ENCODE assay signal across 1 cellular context in genomic region chr16:75112281-75113045, GRCh38.
TF ChIP-seq lines count a peak whose summit lies in the region.

No MANE protein-coding gene starts in this region.

TF ChIP-seq in HepG2, 621 proteins besides CTCF, POLR2A, EP300 and RAD21 (continued from another document):
- TF ChIP-seq NRL (CRISPR knock-in tag; IDR thresholded peaks at IDR 0.05; ENCODE audit: borderline replicate concordance), result 0 out of 2 replicates have a peak, but pooled peaks have one; percentile 22
- 0 out of 2 replicates have a peak, but pooled peaks have one; percentile 12 for TF ChIP-seq ZNF160 (CRISPR knock-in tag; IDR thresholded peaks at IDR 0.05)
- TF ChIP-seq ZFP36L1 (CRISPR knock-in tag; IDR thresholded peaks at IDR 0.05), result no peak
- TF ChIP-seq, protein P1, sequence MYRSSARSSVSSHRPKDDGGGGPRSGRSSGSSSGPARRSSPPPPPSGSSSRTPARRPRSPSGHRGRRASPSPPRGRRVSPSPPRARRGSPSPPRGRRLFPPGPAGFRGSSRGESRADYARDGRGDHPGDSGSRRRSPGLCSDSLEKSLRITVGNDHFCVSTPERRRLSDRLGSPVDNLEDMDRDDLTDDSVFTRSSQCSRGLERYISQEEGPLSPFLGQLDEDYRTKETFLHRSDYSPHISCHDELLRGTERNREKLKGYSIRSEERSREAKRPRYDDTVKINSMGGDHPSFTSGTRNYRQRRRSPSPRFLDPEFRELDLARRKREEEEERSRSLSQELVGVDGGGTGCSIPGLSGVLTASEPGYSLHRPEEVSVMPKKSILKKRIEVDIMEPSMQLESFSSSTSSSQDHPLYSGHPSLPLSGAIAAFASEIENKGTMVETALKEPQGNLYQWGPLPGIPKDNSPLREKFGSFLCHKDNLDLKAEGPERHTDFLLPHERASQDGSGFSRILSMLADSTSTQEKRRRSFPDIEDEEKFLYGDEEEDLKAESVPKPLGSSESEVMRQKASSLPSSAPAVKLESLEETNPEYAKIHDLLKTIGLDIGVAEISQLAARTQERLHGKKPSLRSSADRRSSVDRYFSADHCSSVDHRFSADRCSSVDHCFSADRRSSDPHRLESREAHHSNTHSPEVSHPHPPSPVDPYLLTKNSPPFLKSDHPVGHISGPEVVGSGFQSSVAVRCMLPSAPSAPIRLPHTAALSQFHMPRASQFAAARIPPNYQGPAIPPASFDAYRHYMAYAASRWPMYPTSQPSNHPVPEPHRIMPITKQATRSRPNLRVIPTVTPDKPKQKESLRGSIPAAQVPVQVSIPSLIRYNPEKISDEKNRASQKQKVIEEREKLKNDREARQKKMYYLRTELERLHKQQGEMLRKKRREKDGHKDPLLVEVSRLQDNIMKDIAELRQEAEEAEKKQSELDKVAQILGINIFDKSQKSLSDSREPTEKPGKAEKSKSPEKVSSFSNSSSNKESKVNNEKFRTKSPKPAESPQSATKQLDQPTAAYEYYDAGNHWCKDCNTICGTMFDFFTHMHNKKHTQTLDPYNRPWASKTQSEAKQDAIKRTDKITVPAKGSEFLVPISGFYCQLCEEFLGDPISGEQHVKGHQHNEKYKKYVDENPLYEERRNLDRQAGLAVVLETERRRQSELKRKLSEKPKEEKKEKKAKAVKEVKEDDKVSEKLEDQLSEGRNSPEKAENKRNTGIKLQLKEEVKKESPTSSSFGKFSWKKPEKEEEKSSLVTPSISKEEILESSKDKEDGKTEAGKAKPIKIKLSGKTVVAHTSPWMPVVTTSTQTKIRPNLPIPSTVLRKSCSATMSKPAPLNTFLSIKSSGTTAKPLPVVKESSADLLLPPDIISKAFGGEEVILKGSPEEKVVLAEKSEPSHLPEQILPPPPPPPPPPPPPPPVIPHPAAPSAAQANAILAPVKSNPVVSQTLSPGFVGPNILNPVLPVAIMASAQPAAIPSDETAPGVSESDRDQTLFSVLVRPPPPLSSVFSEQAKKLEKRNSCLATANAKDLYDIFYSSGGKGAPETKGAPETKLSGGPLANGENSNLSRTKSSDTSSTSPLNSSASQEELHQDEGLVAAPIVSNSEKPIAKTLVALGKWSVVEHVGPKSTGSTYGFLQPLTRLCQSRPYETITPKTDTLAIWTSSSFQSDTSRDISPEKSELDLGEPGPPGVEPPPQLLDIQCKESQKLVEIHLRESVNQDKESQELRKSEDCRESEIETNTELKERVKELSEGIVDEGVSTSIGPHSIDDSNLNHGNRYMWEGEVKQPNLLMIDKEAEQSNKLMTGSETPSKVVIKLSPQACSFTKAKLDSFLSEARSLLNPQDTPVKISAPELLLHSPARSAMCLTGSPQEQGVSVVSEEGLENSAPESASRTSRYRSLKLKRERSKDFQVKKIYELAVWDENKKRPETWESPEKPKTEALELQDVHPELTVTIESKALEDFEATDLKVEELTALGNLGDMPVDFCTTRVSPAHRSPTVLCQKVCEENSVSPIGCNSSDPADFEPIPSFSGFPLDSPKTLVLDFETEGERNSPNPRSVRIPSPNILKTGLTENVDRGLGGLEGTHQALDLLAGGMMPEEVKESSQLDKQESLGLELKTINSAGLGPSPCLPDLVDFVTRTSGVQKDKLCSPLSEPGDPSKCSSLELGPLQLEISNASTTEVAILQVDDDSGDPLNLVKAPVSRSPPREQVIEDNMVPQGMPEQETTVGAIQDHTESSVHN (CRISPR knock-in tag; IDR thresholded peaks at IDR 0.05), result 0 out of 2 replicates have a peak, but pooled peaks have one; percentile 45
- no peak for TF ChIP-seq STAT5B (CRISPR knock-in tag; IDR thresholded peaks at IDR 0.05)
- no peak for TF ChIP-seq NONO (IDR thresholded peaks at IDR 0.05)
- TF ChIP-seq NONO (CRISPR knock-in tag; conservative IDR thresholded peaks at IDR 0.05), result no peak
- no peak for TF ChIP-seq KDM1A (CRISPR knock-in tag; IDR thresholded peaks at IDR 0.05)
- no peak for TF ChIP-seq RBAK (CRISPR knock-in tag; IDR thresholded peaks at IDR 0.05)
- 0 out of 2 replicates have a peak, but pooled peaks have one; percentile 33 for TF ChIP-seq ZNF451 (CRISPR knock-in tag; IDR thresholded peaks at IDR 0.05)
- no peak for TF ChIP-seq SUZ12 (IDR thresholded peaks at IDR 0.05; ENCODE audit: low read depth, low read length)
- no peak for TF ChIP-seq ELF1 (CRISPR knock-in tag; IDR thresholded peaks at IDR 0.05)
- 0 out of 2 replicates have a peak, but pooled peaks have one; percentile 15 for TF ChIP-seq ZIK1 (CRISPR knock-in tag; IDR thresholded peaks at IDR 0.05; ENCODE audit: borderline replicate concordance, low read depth)
- no peak for TF ChIP-seq ARID4A (CRISPR knock-in tag; IDR thresholded peaks at IDR 0.05; ENCODE audit: borderline replicate concordance)
- TF ChIP-seq KDM4B (CRISPR knock-in tag; IDR thresholded peaks at IDR 0.05), result no peak
- peak; percentile 52; the same call in 1 of the 2 replicates for TF ChIP-seq ZFP37 (CRISPR knock-in tag; IDR thresholded peaks at IDR 0.05; ENCODE audit: borderline replicate concordance)
- no peak for TF ChIP-seq NPAS2 (CRISPR knock-in tag; IDR thresholded peaks at IDR 0.05; ENCODE audit: borderline replicate concordance)
- TF ChIP-seq ZNF777 (CRISPR knock-in tag; IDR thresholded peaks at IDR 0.05), result no peak
- TF ChIP-seq ZNF776 (CRISPR knock-in tag; IDR thresholded peaks at IDR 0.05), result 0 out of 2 replicates have a peak, but pooled peaks have one; percentile 49
- TF ChIP-seq ZNF230 (CRISPR knock-in tag; IDR thresholded peaks at IDR 0.05), result no peak
- TF ChIP-seq AGO1 (IDR thresholded peaks at IDR 0.05; ENCODE audit: low read depth, low read length, poor library complexity, severe bottlenecking), result no peak
- peak; percentile 7; the same call in 1 of the 2 replicates for TF ChIP-seq TBX2 (CRISPR knock-in tag; IDR thresholded peaks at IDR 0.05; ENCODE audit: borderline replicate concordance)
- TF ChIP-seq KDM5A (IDR thresholded peaks at IDR 0.05; ENCODE audit: borderline replicate concordance, low read length), result no peak
- peak; percentile 29; the same call in 1 of the 2 replicates for TF ChIP-seq NR2F6 (IDR thresholded peaks at IDR 0.05)
- TF ChIP-seq NR2F6 (CRISPR knock-in tag; IDR thresholded peaks at IDR 0.05), result no peak
- TF ChIP-seq SAFB2 (CRISPR knock-in tag; IDR thresholded peaks at IDR 0.05; ENCODE audit: borderline replicate concordance, low read depth), result no peak
- no peak for TF ChIP-seq ZBTB20 (CRISPR knock-in tag; IDR thresholded peaks at IDR 0.05; ENCODE audit: borderline replicate concordance, low read depth)
- TF ChIP-seq ZFY (CRISPR knock-in tag; IDR thresholded peaks at IDR 0.05), result 0 out of 2 replicates have a peak, but pooled peaks have one; percentile 31
- TF ChIP-seq NFE2L1 (CRISPR knock-in tag; IDR thresholded peaks at IDR 0.05; ENCODE audit: borderline replicate concordance), result no peak
- TF ChIP-seq ZNF737 (CRISPR knock-in tag; IDR thresholded peaks at IDR 0.05; ENCODE audit: borderline replicate concordance), result no peak
- no peak for TF ChIP-seq ZNF232 (CRISPR knock-in tag; IDR thresholded peaks at IDR 0.05; ENCODE audit: borderline replicate concordance)
- TF ChIP-seq NFE2L2 (IDR thresholded peaks at IDR 0.05; ENCODE audit: low read length), result no peak
- TF ChIP-seq ZC3H13 (CRISPR knock-in tag; IDR thresholded peaks at IDR 0.05), result 0 out of 2 replicates have a peak, but pooled peaks have one; percentile 1
- TF ChIP-seq CBFB (CRISPR knock-in tag; IDR thresholded peaks at IDR 0.05), result no peak
- TF ChIP-seq ZFX (CRISPR knock-in tag; IDR thresholded peaks at IDR 0.05; ENCODE audit: low read depth), result peak; percentile 30; the same call in 1 of the 2 replicates
- no peak for TF ChIP-seq ZSCAN22 (CRISPR knock-in tag; IDR thresholded peaks at IDR 0.05)
- peak; percentile 3 for TF ChIP-seq RBM22 (optimal IDR thresholded peaks at IDR 0.05; ENCODE audit: low read length)
- TF ChIP-seq AGO2 (optimal IDR thresholded peaks at IDR 0.05; ENCODE audit: low read depth, low read length), result peak; percentile 82
- TF ChIP-seq GPBP1L1 (CRISPR knock-in tag; IDR thresholded peaks at IDR 0.05), result no peak
- TF ChIP-seq TCF12 (IDR thresholded peaks at IDR 0.05), result no peak
- no peak for TF ChIP-seq TCF12 (CRISPR knock-in tag; IDR thresholded peaks at IDR 0.05)
- no peak for TF ChIP-seq PBX2 (CRISPR knock-in tag; IDR thresholded peaks at IDR 0.05)
- 0 out of 2 replicates have a peak, but pooled peaks have one; percentile 76 for TF ChIP-seq ZNF576 (CRISPR knock-in tag; IDR thresholded peaks at IDR 0.05)
- TF ChIP-seq PRDM4 (CRISPR knock-in tag; IDR thresholded peaks at IDR 0.05; ENCODE audit: borderline replicate concordance), result no peak
- no peak for TF ChIP-seq PCBP1 (IDR thresholded peaks at IDR 0.05; ENCODE audit: borderline replicate concordance, low read depth, low read length)
- TF ChIP-seq SNRNP70 (IDR thresholded peaks at IDR 0.05; ENCODE audit: low read depth, low read length), result no peak
- TF ChIP-seq TCF7L2 (IDR thresholded peaks at IDR 0.05; ENCODE audit: low read depth, low read length), result no peak
- no peak for TF ChIP-seq ZKSCAN1 (IDR thresholded peaks at IDR 0.05; ENCODE audit: low read length)
- no peak for TF ChIP-seq IRX3 (CRISPR knock-in tag; IDR thresholded peaks at IDR 0.05; ENCODE audit: borderline replicate concordance, low read depth)
- 0 out of 2 replicates have a peak, but pooled peaks have one; percentile 45 for TF ChIP-seq ZNF709 (CRISPR knock-in tag; IDR thresholded peaks at IDR 0.05)
